14 cellular contexts compared by ENCODE assay signal in genomic region chr2:198615972-198616371, GRCh38.
DNase-seq lines count a peak whose midpoint lies in the region; ATAC-seq and TF ChIP-seq lines count a peak whose summit lies in the region.
"Had no signal": no experiment of that assay in that cellular context is flagged by ENCODE, and none has a peak within 500 bp of the region (broad histone marks: within the 10 kb centered on the region; RNA-seq: fewer than 3 reads in every experiment).

No MANE protein-coding gene starts in this region.

- no peak overlapping the region for H2AK5ac ChIP-seq in mesenchymal stem cell (ENCODE audit: low read length, severe bottlenecking)

- H2AFZ ChIP-seq in DND-41 (ENCODE audit: low read depth, low read length) (no peak overlapping the region), mesenchymal stem cell (ENCODE audit: low read depth, low read length) (no peak overlapping the region), GM23338 (no peak overlapping the region)

- no peak overlapping the region for H3K18ac ChIP-seq in mesenchymal stem cell (ENCODE audit: low read depth in 1 of 2, low read length in 2 of 2)

- TF ChIP-seq CTCF in DND-41 (IDR thresholded peaks at IDR 0.05; ENCODE audit: borderline replicate concordance, extremely low read depth, low read length, poor library complexity, severe bottlenecking) (no peak), ascending aorta (IDR thresholded peaks at IDR 0.05) (no peak), GM20000 (IDR thresholded peaks at IDR 0.05; ENCODE audit: extremely low read depth, missing control alignments) (no peak), GM23338 (conservative IDR thresholded peaks at IDR 0.05; ENCODE audit: low read depth in 2 of 2) (no peak)

- ATAC-seq in DND-41 (ENCODE audit: insufficient read depth, low read depth) (peak; percentile 61; the same call in 2 of the 3 replicates), HG03066 (IDR thresholded peaks at IDR 0.05; ENCODE audit: low read depth, unreplicated experiment) (peak; percentile 71), GM23338 (no peak), left cardiac atrium (no peak)
- no peak for ATAC-seq in effector memory CD8-positive, alpha-beta T cell (replicated peaks)
- ATAC-seq: activated T-cell treated with anti-CD3 and anti-CD28 coated beads, Interleukin-2, amount 50 U/mL, for 4 hours; K562 had no signal

- H4K20me1 ChIP-seq in DND-41 (ENCODE audit: insufficient read depth, low read length): no peaks in the 10 kb centered on the region
- no peaks in the 10 kb centered on the region for H4K20me1 ChIP-seq in GM23338 (replicated peaks; ENCODE audit: insufficient read depth)

- no peaks in the 10 kb centered on the region for H3K36me3 Mint-ChIP-seq in effector memory CD8-positive, alpha-beta T cell (ENCODE audit: insufficient read depth)
- H3K36me3 Mint-ChIP-seq in GM23338 (ENCODE audit: low read depth): no peaks in the 10 kb centered on the region
- H3K36me3 Mint-ChIP-seq: CD4-positive, CD25-positive, alpha-beta regulatory T cell had no signal

- no peak overlapping the region for H3K14ac ChIP-seq in mesenchymal stem cell (ENCODE audit: low read length in 2 of 2)

- H3K9me3 Mint-ChIP-seq in effector memory CD8-positive, alpha-beta T cell: peaks cover 1 to 7% of the 10 kb centered on the region in 2 donors
- no peaks in the 10 kb centered on the region for H3K9me3 Mint-ChIP-seq in GM23338
- H3K9me3 Mint-ChIP-seq: activated T-cell treated with anti-CD3 and anti-CD28 coated beads, Interleukin-2, amount 50 U/mL, for 4 hours; CD4-positive, CD25-positive, alpha-beta regulatory T cell had no signal

- H3K9ac ChIP-seq in DND-41 (ENCODE audit: low read depth, low read length): no peak overlapping the region
- H3K9ac ChIP-seq in mesenchymal stem cell (ENCODE audit: low read length): peak overlapping the region; percentile 75

- no peak overlapping the region for H2BK12ac ChIP-seq in mesenchymal stem cell (ENCODE audit: low read length in 2 of 2)

- H3K4me1 ChIP-seq in DND-41 (ENCODE audit: insufficient read depth, low read length) (no peaks in the 10 kb centered on the region), ascending aorta (peaks cover 0 to 2% of the 10 kb centered on the region in 2 donors), mesenchymal stem cell (ENCODE audit: control insufficient read depth, insufficient read depth, low read depth, low read length) (no peaks in the 10 kb centered on the region), GM23338 (ENCODE audit: insufficient read depth) (peaks cover 12% of the 10 kb centered on the region; the same call in 1 of the 2 replicates)

- no peak overlapping the region for H2BK120ac ChIP-seq in mesenchymal stem cell (ENCODE audit: low read depth, low read length)

- H3K79me2 ChIP-seq in DND-41 (ENCODE audit: insufficient read depth, low read length) (no peaks in the 10 kb centered on the region), GM23338 (replicated peaks; ENCODE audit: insufficient read depth) (no peaks in the 10 kb centered on the region)

- H3K27ac ChIP-seq in DND-41 (ENCODE audit: low read length) (no peak overlapping the region), ascending aorta (no peak overlapping the region), mesenchymal stem cell (ENCODE audit: low read length, poor library complexity, severe bottlenecking) (no peak overlapping the region), GM23338 (ENCODE audit: low read depth) (no peak overlapping the region)
- H3K27ac ChIP-seq: VCaP had no signal

- H3K36me3 ChIP-seq in DND-41 (ENCODE audit: insufficient read depth, low read length): no peaks in the 10 kb centered on the region
- no peaks in the 10 kb centered on the region for H3K36me3 ChIP-seq in ascending aorta
- no peaks in the 10 kb centered on the region for H3K36me3 ChIP-seq in mesenchymal stem cell (ENCODE audit: control insufficient read depth in 1 of 2, insufficient read depth in 2 of 2, low read depth in 1 of 2, low read length in 2 of 2)
- no peaks in the 10 kb centered on the region for H3K36me3 ChIP-seq in GM23338 (ENCODE audit: insufficient read depth)

- no peak overlapping the region for H3K4ac ChIP-seq in mesenchymal stem cell (ENCODE audit: low read depth in 1 of 2, low read length in 2 of 2)

- H2BK15ac ChIP-seq in mesenchymal stem cell (ENCODE audit: low read depth, poor library complexity, severe bottlenecking): no peak overlapping the region

- H3K27me3 ChIP-seq in DND-41 (ENCODE audit: insufficient read depth, low read length, poor library complexity) (peaks cover 2% of the 10 kb centered on the region), ascending aorta (no peaks in the 10 kb centered on the region), mesenchymal stem cell (ENCODE audit: control insufficient read depth in 1 of 2, insufficient read depth in 1 of 2, low read length in 2 of 2) (no peaks in the 10 kb centered on the region), GM23338 (ENCODE audit: insufficient read depth) (no peaks in the 10 kb centered on the region)

- no peaks in the 10 kb centered on the region for H3F3A ChIP-seq in GM23338 (replicated peaks; ENCODE audit: low read depth)

- no peak overlapping the region for H3K27ac Mint-ChIP-seq in effector memory CD8-positive, alpha-beta T cell
- H3K27ac Mint-ChIP-seq in GM23338: no peak overlapping the region
- H3K27ac Mint-ChIP-seq: CD4-positive, CD25-positive, alpha-beta regulatory T cell had no signal

- H3K9me3 ChIP-seq in DND-41 (ENCODE audit: insufficient read depth, low read length, severe bottlenecking) (no peaks in the 10 kb centered on the region), ascending aorta (no peaks in the 10 kb centered on the region), mesenchymal stem cell (ENCODE audit: control insufficient read depth, low read length) (no peaks in the 10 kb centered on the region)

- no peak overlapping the region for H4K8ac ChIP-seq in mesenchymal stem cell (ENCODE audit: low read length)

- H3K4me3 Mint-ChIP-seq in effector memory CD8-positive, alpha-beta T cell: no peak overlapping the region
- no peak overlapping the region for H3K4me3 Mint-ChIP-seq in GM23338
- H3K4me3 Mint-ChIP-seq: activated T-cell treated with anti-CD3 and anti-CD28 coated beads, Interleukin-2, amount 50 U/mL, for 4 hours; CD4-positive, CD25-positive, alpha-beta regulatory T cell had no signal

- H2BK5ac ChIP-seq in mesenchymal stem cell (ENCODE audit: low read depth, low read length, poor library complexity, severe bottlenecking): no peak overlapping the region

- H3K23ac ChIP-seq in mesenchymal stem cell (ENCODE audit: low read length in 2 of 2): no peak overlapping the region

- H3K79me1 ChIP-seq in mesenchymal stem cell (replicated peaks; ENCODE audit: low read length, poor library complexity, severe bottlenecking): no peaks in the 10 kb centered on the region

- H3K4me3 ChIP-seq in DND-41 (ENCODE audit: low read depth in 1 of 2, low read length in 2 of 2): no peak overlapping the region
- peak overlapping the region; percentile 18 to 31 for H3K4me3 ChIP-seq in ascending aorta
- peak overlapping the region in 1 of 2 experiments; percentile 59 for H3K4me3 ChIP-seq in mesenchymal stem cell (ENCODE audit: insufficient read depth in 1 of 2, low read depth in 1 of 2, low read length in 2 of 2)
- H3K4me3 ChIP-seq in GM23338: no peak overlapping the region
- H3K4me3 ChIP-seq: K562 had no signal

- H4K91ac ChIP-seq in mesenchymal stem cell (ENCODE audit: low read length): no peak overlapping the region

- DNase-seq in DND-41: no peak
- no peak for DNase-seq in ascending aorta (ENCODE audit: low spot score in 2 of 2)
- peak; percentile 12 for DNase-seq in mesenchymal stem cell
- DNase-seq in GM20000 (ENCODE audit: low spot score): no peak
- DNase-seq in effector memory CD8-positive, alpha-beta T cell: no peak
- no peak for DNase-seq in GM23338 (ENCODE audit: low spot score)
- no peak for DNase-seq in left cardiac atrium
- DNase-seq: activated T-cell treated with anti-CD3 and anti-CD28 coated beads, Interleukin-2, amount 50 U/mL, for 4 hours; CD4-positive, CD25-positive, alpha-beta regulatory T cell; NCI-H2171; substantia nigra had no signal

- no peaks in the 10 kb centered on the region for H3K27me3 Mint-ChIP-seq in effector memory CD8-positive, alpha-beta T cell
- peaks cover 3% of the 10 kb centered on the region for H3K27me3 Mint-ChIP-seq in GM23338 (ENCODE audit: insufficient read depth, low read depth, poor library complexity)
- H3K27me3 Mint-ChIP-seq: CD4-positive, CD25-positive, alpha-beta regulatory T cell had no signal

- intact Hi-C loops in ascending aorta (cut with DNase I): no loop called here
- intact Hi-C loops in left cardiac atrium (cut with DNase I): no loop called here

- no peaks in the 10 kb centered on the region for H3K4me1 Mint-ChIP-seq in effector memory CD8-positive, alpha-beta T cell (ENCODE audit: low read depth in 2 of 2)
- peaks cover 16% of the 10 kb centered on the region for H3K4me1 Mint-ChIP-seq in GM23338

- H3K4me2 ChIP-seq in DND-41 (ENCODE audit: insufficient read depth, low read length) (no peak overlapping the region), mesenchymal stem cell (ENCODE audit: low read length, poor library complexity, severe bottlenecking) (no peak overlapping the region), GM23338 (no peak overlapping the region)

- WGBS in mesenchymal stem cell: 79% methylated on average over 2 of the region's 4 CpGs

- 0 out of 2 replicates have a peak, but pooled peaks cover 5% of the 10 kb centered on the region for H3K9me2 ChIP-seq in GM23338 (ENCODE audit: insufficient read depth)

TF ChIP-seq in GM23338, 12 proteins besides CTCF, POLR2A, EP300 and RAD21 (continues in another document):
- TF ChIP-seq STAT1 (IDR thresholded peaks at IDR 0.05; ENCODE audit: unreplicated experiment): no peak

Comparison
In these comparisons a context has a peak if more than half of its experiments do, and no peak if none do; other contexts are left out.
1. ATAC-seq: peak in DND-41 (single experiment) and HG03066 (single experiment); none in effector memory CD8-positive, alpha-beta T cell (single experiment), GM23338 (single experiment) and left cardiac atrium (0 of 2).
2. H3K4me3 ChIP-seq: peak in ascending aorta (2 of 2); none in DND-41 (0 of 2) and GM23338 (single experiment).